In genomic region chr3:120052225-120052624, GRCh38 we compare ENCODE assay signal across 12 cellular contexts. TPM values are rescaled to one million over a fixed set of nuclear protein-coding genes. Genes with fewer than 3 reads are reported as not detected.
A peak's percentile ranks its signal among the peaks of the same experiment; 100 is the strongest.
DNase-seq lines count a peak whose midpoint lies in the region; ATAC-seq and TF ChIP-seq lines count a peak whose summit lies in the region.
"Had no signal": no experiment of that assay in that cellular context is flagged by ENCODE, and none has a peak within 500 bp of the region (broad histone marks: within the 10 kb centered on the region; RNA-seq: fewer than 3 reads in every experiment).

No MANE protein-coding gene starts in this region.

- H3K4me3 ChIP-seq in heart left ventricle: no peak overlapping the region
- H3K4me3 ChIP-seq: GM23338 had no signal

- no peak overlapping the region for H3K4me3 Mint-ChIP-seq in Calu3 (ENCODE audit: low read depth, unreplicated experiment)
- H3K4me3 Mint-ChIP-seq in activated T-helper 17 cell treated with anti-CD3 and anti-CD28 coated beads, Interleukin-2, amount 50 U/mL, for 72 hours: peak overlapping the region; percentile 33
- H3K4me3 Mint-ChIP-seq: GM23338 had no signal

- H3K36me3 Mint-ChIP-seq in Calu3 (ENCODE audit: insufficient read depth, unreplicated experiment): no peaks in the 10 kb centered on the region
- peaks cover 6% of the 10 kb centered on the region for H3K36me3 Mint-ChIP-seq in activated T-helper 17 cell treated with anti-CD3 and anti-CD28 coated beads, Interleukin-2, amount 50 U/mL, for 72 hours (ENCODE audit: low read depth)

- peak overlapping the region; percentile 23 for H3K27ac Mint-ChIP-seq in Calu3 (ENCODE audit: unreplicated experiment)
- peak overlapping the region; percentile 59 for H3K27ac Mint-ChIP-seq in activated T-helper 17 cell treated with anti-CD3 and anti-CD28 coated beads, Interleukin-2, amount 50 U/mL, for 72 hours
- H3K27ac Mint-ChIP-seq: GM23338 had no signal

- no peak for TF ChIP-seq POLR2A in heart left ventricle (IDR thresholded peaks at IDR 0.05)

- H3K4me1 ChIP-seq in heart left ventricle: peaks cover 0 to 76% (median 56%) of the 10 kb centered on the region in 12 donors

- DNase-seq in Calu3: no peak
- no peak for DNase-seq in NCI-H2196 (lab: John Stamatoyannopoulos, UW; ENCODE audit: unreplicated experiment)
- no peak for DNase-seq in NCI-H2107 treated with DMSO at 0.1 percent for 48 hours (lab: John Stamatoyannopoulos, UW; ENCODE audit: unreplicated experiment)
- no peak for DNase-seq in heart left ventricle
- no peak for DNase-seq in GF-D8 (lab: John Stamatoyannopoulos, UW)
- DNase-seq: COR-L47, kidney, RPMI8226 had no signal

- TF ChIP-seq CTCF in Calu3 (IDR thresholded peaks at IDR 0.05; ENCODE audit: unreplicated experiment): no peak
- no peak for TF ChIP-seq CTCF in heart left ventricle (IDR thresholded peaks at IDR 0.05)

- intact Hi-C loops in Calu3 (cut with micrococcal nuclease; ENCODE audit: unreplicated experiment) (no loop called here), heart left ventricle (cut with DNase I) (no loop called here)

- H3K9me3 ChIP-seq in heart left ventricle: peaks cover 0 to 5% (median 0%) of the 10 kb centered on the region in 12 donors

- BruUV-seq in Calu3 (replicated peaks; lab: Mats Ljungman, UMichigan): no TSS peak

- H3K36me3 ChIP-seq in heart left ventricle: no peaks in the 10 kb centered on the region

- CTCF ChIA-PET in Calu3 (lab: Charles Lee): interaction anchor here (0.7 to 1.0 kb wide), 3 partner anchors 12 to 355 kb away, joined by 3 to 4 read pairs (median 3); no protein-coding TSS in a partner anchor

- peaks cover 39% of the 10 kb centered on the region for H3K4me1 Mint-ChIP-seq in Calu3 (ENCODE audit: low read depth, unreplicated experiment)
- H3K4me1 Mint-ChIP-seq in activated T-helper 17 cell treated with anti-CD3 and anti-CD28 coated beads, Interleukin-2, amount 50 U/mL, for 72 hours: peaks cover 49% of the 10 kb centered on the region

- no peaks in the 10 kb centered on the region for H3K27me3 ChIP-seq in heart left ventricle

- no peaks in the 10 kb centered on the region for H3K27me3 Mint-ChIP-seq in Calu3 (ENCODE audit: unreplicated experiment)
- no peaks in the 10 kb centered on the region for H3K27me3 Mint-ChIP-seq in activated T-helper 17 cell treated with anti-CD3 and anti-CD28 coated beads, Interleukin-2, amount 50 U/mL, for 72 hours

- 22 to 28% (median 25%) methylated on average over 2 of the region's 2 CpGs for WGBS in heart left ventricle, 4 donors

- H3K27ac ChIP-seq in heart left ventricle: no peak overlapping the region

- peaks cover 4% of the 10 kb centered on the region for H3K9me3 Mint-ChIP-seq in Calu3 (ENCODE audit: low read depth, unreplicated experiment)
- H3K9me3 Mint-ChIP-seq in activated T-helper 17 cell treated with anti-CD3 and anti-CD28 coated beads, Interleukin-2, amount 50 U/mL, for 72 hours: peaks cover 11% of the 10 kb centered on the region

- ATAC-seq in GM19328 (IDR thresholded peaks at IDR 0.05; ENCODE audit: unreplicated experiment): peak; percentile 51
- peak; percentile 81 for ATAC-seq in HG02938 (IDR thresholded peaks at IDR 0.05; ENCODE audit: unreplicated experiment)
- ATAC-seq in activated T-helper 17 cell treated with anti-CD3 and anti-CD28 coated beads, Interleukin-2, amount 50 U/mL, for 72 hours (replicated peaks): peak; percentile 68
- ATAC-seq in heart left ventricle: no peak
- ATAC-seq: GM23338 had no signal

RNA-seq across cellular contexts. Expression of gene GSK3B, which starts 42.0 kb away (rescaled TPM):
- 45.4 and 48.6 TPM in 2 replicates for total RNA-seq in Calu3 (2022)
- total RNA-seq in activated T-helper 17 cell treated with anti-CD3 and anti-CD28 coated beads, Interleukin-2, amount 50 U/mL, for 72 hours: 10 to 100 TPM; 31.5 to 36.9 TPM
- 10 to 100 TPM; 36.5 to 58.9 (median 49.8) TPM for total RNA-seq in heart left ventricle
- polyA plus RNA-seq in heart left ventricle: 10 to 100 TPM in 1 of 2 donors, 1 to 10 TPM in 1; 8.8 to 26.9 TPM

Comparison
In these comparisons a context has a peak if more than half of its experiments do, and no peak if none do; other contexts are left out.
1. ATAC-seq: peak in GM19328 (single experiment), HG02938 (single experiment) and activated T-helper 17 cell treated with anti-CD3 and anti-CD28 coated beads, Interleukin-2, amount 50 U/mL, for 72 hours (single experiment); none in heart left ventricle (0 of 4).